In genomic region chr5:177565046-177565445, GRCh38 we compare ENCODE assay signal across 20 cellular contexts. TPM values are rescaled to one million over a fixed set of nuclear protein-coding genes. Genes with fewer than 3 reads are reported as not detected.
DNase-seq lines count a peak whose midpoint lies in the region; ATAC-seq, FAIRE-seq and TF ChIP-seq lines count a peak whose summit lies in the region.
"Had no signal": no experiment of that assay in that cellular context is flagged by ENCODE, and none has a peak within 500 bp of the region (broad histone marks: within the 10 kb centered on the region; RNA-seq: fewer than 3 reads in every experiment).

No MANE protein-coding gene starts in this region.

- ATAC-seq in A549 (no peak), GM19324 (IDR thresholded peaks at IDR 0.05; ENCODE audit: low FRiP score, unreplicated experiment) (no peak)
- ATAC-seq: GM12878, GM23338 had no signal

- H3K4me3 ChIP-seq in A549 = no peak overlapping the region
- H3K4me3 ChIP-seq in epithelial cell of esophagus (ENCODE audit: low read length) = no peak overlapping the region
- no peak overlapping the region for H3K4me3 ChIP-seq in testis
- H3K4me3 ChIP-seq: GM12878, GM23338 had no signal

- no peak overlapping the region for H3K4me2 ChIP-seq in A549
- H3K4me2 ChIP-seq: GM23338 had no signal

- DNase-seq in A549 (ENCODE audit: low read depth in 1 of 2, low spot score in 1 of 2) (no peak), amniotic epithelial cell (ENCODE audit: low read depth) (peak; percentile 46), epithelial cell of esophagus (ENCODE audit: low read depth) (peak; percentile 52), testis (peak; percentile 83), NCI-H748 treated with DMSO at 0.1 percent for 48 hours (lab: John Stamatoyannopoulos, UW) (no peak)
- DNase-seq: ACHN; BE2C; C1 segment of cervical spinal cord; CD4-positive, CD25-positive, alpha-beta regulatory T cell; CD8-positive, alpha-beta memory T cell; COR-L47; DMS 273 treated with DMSO at 0.1 percent for 48 hours; DMS53; DND-41; EL; HCEC 1CT had no signal

- no peak for TF ChIP-seq EP300 in A549 (IDR thresholded peaks at IDR 0.05)

- H3K36me3 ChIP-seq in testis (ENCODE audit: low read depth, missing control alignments) = no peaks in the 10 kb centered on the region
- H3K36me3 ChIP-seq: BE2C had no signal

- TF ChIP-seq CTCF in A549 (IDR thresholded peaks at IDR 0.05) = no peak
- TF ChIP-seq CTCF in epithelial cell of esophagus (IDR thresholded peaks at IDR 0.05; ENCODE audit: insufficient read depth, low read depth, low read length, missing control alignments) = no peak
- TF ChIP-seq CTCF in testis (IDR thresholded peaks at IDR 0.05) = no peak

- no peak for FAIRE-seq in A549 (lab: Jason Lieb, UNC)
- FAIRE-seq: GM12878, H54 had no signal

- H3K27ac ChIP-seq in A549 (no peak overlapping the region), testis (peak overlapping the region in 1 of 2 donors; percentile 14)

- TF ChIP-seq RAD21 in A549 (conservative IDR thresholded peaks at IDR 0.05 in 1 of 2, IDR thresholded peaks at IDR 0.05 in 1 of 2) = no peak

- CTCF ChIA-PET in A549 (lab: Yijun Ruan, JAX) = interaction anchor here (1.2 kb wide), 1 partner anchor 42 kb away, joined by 4 read pairs; no protein-coding TSS in a partner anchor

- POLR2A ChIA-PET in A549 (lab: Yijun Ruan, JAX) = no interaction called here

- TF ChIP-seq POLR2A in A549 (IDR thresholded peaks at IDR 0.05; ENCODE audit: low read length) (no peak), testis (IDR thresholded peaks at IDR 0.05) (no peak)

- H3K4me1 ChIP-seq in A549 = no peaks in the 10 kb centered on the region
- H3K4me1 ChIP-seq in testis = peaks cover 3% of the 10 kb centered on the region
- H3K4me1 ChIP-seq: BE2C had no signal

- intact Hi-C loops in testis (cut with DNase I; ENCODE audit: low total_unique reads) = no loop called here

- H3K27me3 ChIP-seq in testis = no peaks in the 10 kb centered on the region
- H3K27me3 ChIP-seq: BE2C had no signal

- 55% methylated on average over 8 of the region's 8 CpGs for WGBS in A549 (ENCODE audit: missing lambda C conversion rate)
- WGBS in testis, 2 donors = 53 to 62% methylated on average over 8 of the region's 8 CpGs

- H3K9me3 ChIP-seq in A549 (no peaks in the 10 kb centered on the region), testis (no peaks in the 10 kb centered on the region)
- H3K9me3 ChIP-seq: BE2C had no signal

TF ChIP-seq in A549, 52 proteins besides CTCF, POLR2A, EP300 and RAD21:
- TF ChIP-seq ZFP36 (IDR thresholded peaks at IDR 0.05; ENCODE audit: borderline replicate concordance, partially characterized antibody) (no peak), HDAC2 (IDR thresholded peaks at IDR 0.05) (no peak), TP53 (CRISPR knock-in tag; IDR thresholded peaks at IDR 0.05) (no peak), MAFK (IDR thresholded peaks at IDR 0.05; ENCODE audit: partially characterized antibody) (peak; percentile 13)

RNA-seq across cellular contexts. Expression of gene FAM193B, which starts 10.7 kb away (rescaled TPM):
- polyA plus RNA-seq in A549 (2011; rRNA removed) (19.4 and 23.0 TPM in 2 replicates), A549 (2017; fragmentation: RNase III; extraction: RNeasy Plus Mini Kit Qiagen cat#74134 plus additional on column Dnase treatment) (24.9 to 31.9 TPM (median 28.9 TPM) in 3 replicates), testis (ENCODE audit: insufficient read depth, low read depth, low replicate concordance) (81.3 TPM)
- 29.5 and 29.6 TPM in 2 replicates for polyA plus RNA-seq in A549 (2012; cell fraction: cytosol; rRNA removed)
- polyA plus RNA-seq in A549 (2012; cell fraction: nucleus; rRNA removed) = 184 and 207 TPM in 2 replicates
- polyA minus RNA-seq in A549 (2011; rRNA and poly(A)+ RNA removed) = 10.5 and 18.4 TPM in 2 replicates
- 100 to 1,000 TPM; 111 to 157 TPM for total RNA-seq in testis

RNA-seq across cellular contexts. Expression of gene TMED9, which starts 27.0 kb away (rescaled TPM):
- polyA plus RNA-seq in A549 (2011; rRNA removed) = 168 and 212 TPM in 2 replicates
- polyA plus RNA-seq in A549 (2012; cell fraction: cytosol; rRNA removed) = 202 and 215 TPM in 2 replicates
- 186 and 187 TPM in 2 replicates for polyA plus RNA-seq in A549 (2012; cell fraction: nucleus; rRNA removed)
- polyA plus RNA-seq in A549 (2017; fragmentation: RNase III; extraction: RNeasy Plus Mini Kit Qiagen cat#74134 plus additional on column Dnase treatment) = 218 to 239 TPM (median 236 TPM) in 3 replicates
- polyA minus RNA-seq in A549 (2011; rRNA and poly(A)+ RNA removed) = 124 and 144 TPM in 2 replicates
- 100 to 1,000 TPM; 122 to 128 TPM for total RNA-seq in testis
- 140 TPM for polyA plus RNA-seq in testis (ENCODE audit: insufficient read depth, low read depth, low replicate concordance)

RNA-seq across cellular contexts. Expression of gene B4GALT7, which starts 34.9 kb away (rescaled TPM):
- 13.0 and 13.3 TPM in 2 replicates for polyA plus RNA-seq in A549 (2011; rRNA removed)
- 29.2 and 40.8 TPM in 2 replicates for polyA plus RNA-seq in A549 (2012; cell fraction: cytosol; rRNA removed)
- polyA plus RNA-seq in A549 (2012; cell fraction: nucleus; rRNA removed) = 46.0 and 64.4 TPM in 2 replicates
- polyA plus RNA-seq in A549 (2017; fragmentation: RNase III; extraction: RNeasy Plus Mini Kit Qiagen cat#74134 plus additional on column Dnase treatment) = 17.1 to 18.2 TPM (median 18.0 TPM) in 3 replicates
- 15.7 and 20.9 TPM in 2 replicates for polyA minus RNA-seq in A549 (2011; rRNA and poly(A)+ RNA removed)
- 10 to 100 TPM; 49.9 to 55.7 TPM for total RNA-seq in testis
- polyA plus RNA-seq in testis (ENCODE audit: insufficient read depth, low read depth, low replicate concordance) = 39.9 TPM

RNA-seq across cellular contexts. Expression of gene DDX41, which starts 48.3 kb away (rescaled TPM):
- polyA plus RNA-seq in A549 (2011; rRNA removed) = 87.7 and 90.7 TPM in 2 replicates
- 180 and 211 TPM in 2 replicates for polyA plus RNA-seq in A549 (2012; cell fraction: cytosol; rRNA removed)
- 290 and 366 TPM in 2 replicates for polyA plus RNA-seq in A549 (2012; cell fraction: nucleus; rRNA removed)
- polyA plus RNA-seq in A549 (2017; fragmentation: RNase III; extraction: RNeasy Plus Mini Kit Qiagen cat#74134 plus additional on column Dnase treatment) = 121 to 177 TPM (median 172 TPM) in 3 replicates
- 65.9 and 74.8 TPM in 2 replicates for polyA minus RNA-seq in A549 (2011; rRNA and poly(A)+ RNA removed)
- 100 to 1,000 TPM; 193 to 197 TPM for total RNA-seq in testis
- 99.1 TPM for polyA plus RNA-seq in testis (ENCODE audit: insufficient read depth, low read depth, low replicate concordance)

RNA-seq across cellular contexts. Expression of gene DOK3, which starts 55.4 kb away (rescaled TPM):
- polyA plus RNA-seq in A549 (2011; rRNA removed) (1.3 and 1.8 TPM in 2 replicates), A549 (2017; fragmentation: RNase III; extraction: RNeasy Plus Mini Kit Qiagen cat#74134 plus additional on column Dnase treatment) (7.1 to 9.1 TPM (median 7.4 TPM) in 3 replicates), testis (ENCODE audit: insufficient read depth, low read depth, low replicate concordance) (10.4 TPM)
- 2.9 and 4.2 TPM in 2 replicates for polyA plus RNA-seq in A549 (2012; cell fraction: cytosol; rRNA removed)
- 26.3 and 29.7 TPM in 2 replicates for polyA plus RNA-seq in A549 (2012; cell fraction: nucleus; rRNA removed)
- polyA minus RNA-seq in A549 (2011; rRNA and poly(A)+ RNA removed) = 0.54 and 2.0 TPM in 2 replicates
- 10 to 100 TPM; 10.7 to 18.7 TPM for total RNA-seq in testis

Comparison
In these comparisons a context has a peak if more than half of its experiments do, and no peak if none do; other contexts are left out.
1. DNase-seq: peak in amniotic epithelial cell (single experiment), epithelial cell of esophagus (single experiment) and testis (single experiment); none in A549 (0 of 2) and NCI-H748 treated with DMSO at 0.1 percent for 48 hours (single experiment).